16 cellular contexts compared by ENCODE assay signal in genomic region chr3:165459111-165459510, GRCh38.
DNase-seq lines count a peak whose midpoint lies in the region; ATAC-seq, FAIRE-seq and TF ChIP-seq lines count a peak whose summit lies in the region.
"Had no signal": no experiment of that assay in that cellular context is flagged by ENCODE, and none has a peak within 500 bp of the region (broad histone marks: within the 10 kb centered on the region; RNA-seq: fewer than 3 reads in every experiment).

No MANE protein-coding gene starts in this region.

- CTCF ChIA-PET in A549 (lab: Yijun Ruan, JAX): no interaction called here
- CTCF ChIA-PET in IMR-90 (lab: Yijun Ruan, JAX): no interaction called here
- CTCF ChIA-PET in GM12878 (lab: Yijun Ruan, JAX): interaction anchor here (1.6 kb wide), 1 partner anchor 11 kb away, joined by 4 read pairs; no protein-coding TSS in a partner anchor

- H3K27me3 ChIP-seq in IMR-90 (ENCODE audit: control insufficient read depth, insufficient read depth, low read length) (no peaks in the 10 kb centered on the region), GM12878 (replicated peaks in 1 of 2; ENCODE audit: control insufficient read depth in 2 of 2, insufficient read depth in 2 of 2, low read length in 1 of 2) (no peaks in the 10 kb centered on the region), keratinocyte (ENCODE audit: control insufficient read depth, extremely low read depth, insufficient read depth, low read length) (no peaks in the 10 kb centered on the region), MM.1S (replicated peaks; ENCODE audit: insufficient read depth, low read length) (no peaks in the 10 kb centered on the region), heart left ventricle (no peaks in the 10 kb centered on the region)
- H3K27me3 ChIP-seq: BLaER1 treated with 17β-estradiol and CSF1 and Interleukin-3, amounts not matched to agents 10 nM and 100 nM had no signal

- H3F3A ChIP-seq in MM.1S (ENCODE audit: insufficient read depth, low read length): no peaks in the 10 kb centered on the region

- no peak overlapping the region for H3K23ac ChIP-seq in IMR-90 (ENCODE audit: low read depth, low read length)

- no peak overlapping the region for H4K91ac ChIP-seq in IMR-90 (ENCODE audit: insufficient read depth, low read depth, low read length)

- H2AK5ac ChIP-seq in IMR-90 (ENCODE audit: low read depth, low read length): no peak overlapping the region

- no peak for FAIRE-seq in A549 (lab: Jason Lieb, UNC)
- FAIRE-seq in GM12878 (lab: Jason Lieb, UNC): no peak
- peak; percentile 23 for FAIRE-seq in keratinocyte (lab: Jason Lieb, UNC)
- FAIRE-seq: GM12891 had no signal

- ATAC-seq in A549 (peak; percentile 57; a peak in 3 of 6 replicates), IMR-90 (ENCODE audit: low read depth) (no peak), GM12878 (peak; percentile 47; the same call in 2 of the 3 replicates), heart left ventricle (no peak)
- ATAC-seq: HCT116 had no signal

- dilution Hi-C loops in IMR-90 (cut with HindIII; ENCODE audit: low sequenced_read_pairs, unreplicated experiment): no loop called here
- dilution Hi-C loops in keratinocyte (cut with MboI; ENCODE audit: extremely low pct_ligation_motif_present, low sequenced_read_pairs): no loop called here

- H3K4me1 ChIP-seq in A549: peaks cover 30% of the 10 kb centered on the region
- no peaks in the 10 kb centered on the region for H3K4me1 ChIP-seq in IMR-90 (ENCODE audit: control insufficient read depth, insufficient read depth, low read length)
- no peaks in the 10 kb centered on the region for H3K4me1 ChIP-seq in GM12878 (ENCODE audit: control insufficient read depth, insufficient read depth, low read length)
- peaks cover 3% of the 10 kb centered on the region for H3K4me1 ChIP-seq in keratinocyte (ENCODE audit: control insufficient read depth, extremely low read depth, insufficient read depth, low read length)
- H3K4me1 ChIP-seq in MM.1S (ENCODE audit: low read length): no peaks in the 10 kb centered on the region
- H3K4me1 ChIP-seq in heart left ventricle: no peaks in the 10 kb centered on the region
- H3K4me1 ChIP-seq: BLaER1 treated with 17β-estradiol and CSF1 and Interleukin-3, amounts not matched to agents 10 nM and 100 nM had no signal

- DNase-seq in A549 (ENCODE audit: low read depth in 1 of 2, low spot score in 1 of 2) (peak in 1 of 2 experiments; percentile 37), IMR-90 (peak; percentile 16), GM12878 (ENCODE audit: low read depth, low spot score) (no peak), keratinocyte (ENCODE audit: low read depth, low spot score) (no peak), MM.1S (no peak), heart left ventricle (no peak), NCI-H526 treated with DMSO at 0.1 percent for 48 hours (lab: John Stamatoyannopoulos, UW) (no peak)
- DNase-seq: 8988T; ACHN; Calu3; CD4-positive, CD25-positive, alpha-beta regulatory T cell; DMS 273 treated with DMSO at 0.1 percent for 48 hours; GM23248 had no signal

- no peak overlapping the region for H2AK9ac ChIP-seq in IMR-90 (replicated peaks; ENCODE audit: low read depth, low read length, poor library complexity)

- SMC1A ChIA-PET in GM12878 (lab: Charles Lee; ENCODE audit: uncharacterized antibody, unreplicated experiment): interaction anchor here (0.7 to 2.2 kb wide), 3 partner anchors 15 to 19 kb away, joined by 3 to 9 read pairs (median 3); no protein-coding TSS in a partner anchor

- H3K9me3 ChIP-seq in A549 (no peaks in the 10 kb centered on the region), IMR-90 (ENCODE audit: control insufficient read depth, insufficient read depth, low read length) (no peaks in the 10 kb centered on the region), GM12878 (replicated peaks; ENCODE audit: control insufficient read depth, insufficient read depth, low read length) (no peaks in the 10 kb centered on the region), keratinocyte (ENCODE audit: control insufficient read depth, low read depth, low read length) (no peaks in the 10 kb centered on the region), MM.1S (replicated peaks; ENCODE audit: insufficient read depth, low read length) (no peaks in the 10 kb centered on the region), heart left ventricle (peaks cover 0 to 7% (median 0%) of the 10 kb centered on the region in 12 donors)
- H3K9me3 ChIP-seq: BLaER1 treated with 17β-estradiol and CSF1 and Interleukin-3, amounts not matched to agents 10 nM and 100 nM had no signal

- 21% methylated on average over 4 of the region's 4 CpGs for WGBS in A549 (ENCODE audit: missing lambda C conversion rate)
- no CpG with 5 or more reads among the region's 4 CpGs for WGBS in IMR-90 (ENCODE audit: extremely low coverage in 2 of 2, insufficient read length in 1 of 2), 2 experiments
- WGBS in GM12878 (ENCODE audit: insufficient coverage, insufficient replicate concordance, low lambda C conversion rate, missing lambda C conversion rate): 0% methylated on average over 4 of the region's 4 CpGs
- WGBS in heart left ventricle, 4 donors: 51 to 64% (median 60%) methylated on average over 4 of the region's 4 CpGs

- H3K4ac ChIP-seq in IMR-90 (ENCODE audit: low read depth, low read length): no peak overlapping the region

- no peaks in the 10 kb centered on the region for H3K9me2 ChIP-seq in MM.1S (replicated peaks; ENCODE audit: insufficient read depth, low read length)

- H2AFZ ChIP-seq in IMR-90 (replicated peaks; ENCODE audit: low read length, poor library complexity) (no peak overlapping the region), GM12878 (ENCODE audit: control insufficient read depth, low read depth, low read length) (no peak overlapping the region), keratinocyte (ENCODE audit: control insufficient read depth, low read length) (no peak overlapping the region), MM.1S (ENCODE audit: low read length) (no peak overlapping the region)
- H2AFZ ChIP-seq: GM23248 had no signal

- H3K4me2 ChIP-seq in A549: peak overlapping the region; percentile 81
- no peak overlapping the region for H3K4me2 ChIP-seq in IMR-90 (ENCODE audit: low read depth, low read length)
- no peak overlapping the region for H3K4me2 ChIP-seq in GM12878 (ENCODE audit: control insufficient read depth, insufficient read depth)
- H3K4me2 ChIP-seq in keratinocyte (ENCODE audit: control insufficient read depth, extremely low read depth, insufficient read depth, low read depth, low read length): peak overlapping the region; percentile 54
- no peak overlapping the region for H3K4me2 ChIP-seq in MM.1S (ENCODE audit: low read depth, low read length)
- H3K4me2 ChIP-seq: BLaER1 treated with 17β-estradiol and CSF1 and Interleukin-3, amounts not matched to agents 10 nM and 100 nM had no signal

- H4K8ac ChIP-seq in IMR-90 (ENCODE audit: low read depth in 2 of 2, low read length in 2 of 2): no peak overlapping the region

- intact Hi-C loops in IMR-90 (cut with micrococcal nuclease): no loop called here
- intact Hi-C loops in GM12878 (cut with micrococcal nuclease; ENCODE audit: unreplicated experiment): no loop called here
- intact Hi-C loops in heart left ventricle (cut with DNase I): no loop called here

- H4K5ac ChIP-seq in IMR-90 (ENCODE audit: low read depth, low read length): no peak overlapping the region

- RAD21 ChIA-PET in GM12878 (lab: Charles Lee; ENCODE audit: unreplicated experiment): interaction anchor here (4.4 kb wide), 1 partner anchor 18 kb away, joined by 17 read pairs; no protein-coding TSS in a partner anchor

- no peak overlapping the region for H3K56ac ChIP-seq in IMR-90 (ENCODE audit: extremely low read depth, insufficient read depth, low read length)

- H4K20me1 ChIP-seq in IMR-90 (ENCODE audit: insufficient read depth, low read length): no peaks in the 10 kb centered on the region
- H4K20me1 ChIP-seq in GM12878 (ENCODE audit: control insufficient read depth, insufficient read depth): no peaks in the 10 kb centered on the region
- H4K20me1 ChIP-seq in keratinocyte (ENCODE audit: control insufficient read depth, extremely low read depth, insufficient read depth, low read length): no peaks in the 10 kb centered on the region
- no peaks in the 10 kb centered on the region for H4K20me1 ChIP-seq in MM.1S (ENCODE audit: insufficient read depth, low read length)
- H4K20me1 ChIP-seq: BLaER1 treated with 17β-estradiol and CSF1 and Interleukin-3, amounts not matched to agents 10 nM and 100 nM had no signal

- BruUV-seq in IMR-90 (replicated peaks; lab: Mats Ljungman, UMichigan) (no TSS peak), GM12878 (replicated peaks; lab: Mats Ljungman, UMichigan) (no TSS peak)

- TF ChIP-seq POLR2A in A549 (IDR thresholded peaks at IDR 0.05; ENCODE audit: low read length) (no peak), IMR-90 (IDR thresholded peaks at IDR 0.05; ENCODE audit: low read depth, low read length) (no peak), GM12878 (IDR thresholded peaks at IDR 0.05; ENCODE audit: low read depth, low read length) (no peak), heart left ventricle (IDR thresholded peaks at IDR 0.05) (no peak)

- H3K27ac ChIP-seq in A549: peak overlapping the region; percentile 41 to 69; a peak in 2 of 6 replicates
- no peak overlapping the region for H3K27ac ChIP-seq in IMR-90 (ENCODE audit: insufficient read depth, low read length)
- H3K27ac ChIP-seq in GM12878 (ENCODE audit: control insufficient read depth, insufficient read depth): no peak overlapping the region
- peak overlapping the region; percentile 80 for H3K27ac ChIP-seq in keratinocyte (ENCODE audit: control insufficient read depth, insufficient read depth, low read length)
- H3K27ac ChIP-seq in MM.1S (ENCODE audit: low read length): no peak overlapping the region
- H3K27ac ChIP-seq in heart left ventricle: no peak overlapping the region
- H3K27ac ChIP-seq: BLaER1 treated with 17β-estradiol and CSF1 and Interleukin-3, amounts not matched to agents 10 nM and 100 nM; GM23248 had no signal

- no peak for TF ChIP-seq RAD21 in A549 (conservative IDR thresholded peaks at IDR 0.05 in 1 of 2, IDR thresholded peaks at IDR 0.05 in 1 of 2)
- TF ChIP-seq RAD21 in IMR-90 (IDR thresholded peaks at IDR 0.05; ENCODE audit: low read length): no peak
- TF ChIP-seq RAD21 in GM12878 (IDR thresholded peaks at IDR 0.05; ENCODE audit: insufficient read depth, low read depth, low read length): no peak

- no peak overlapping the region for H3K18ac ChIP-seq in IMR-90 (ENCODE audit: low read depth, low read length)

- no peak overlapping the region for H2BK15ac ChIP-seq in IMR-90 (ENCODE audit: low read depth, low read length)

- POLR2A ChIA-PET in A549 (lab: Yijun Ruan, JAX): no interaction called here
- POLR2A ChIA-PET in IMR-90 (lab: Charles Lee; ENCODE audit: unreplicated experiment): no interaction called here
- POLR2A ChIA-PET in GM12878 (lab: Charles Lee): no interaction called here

- in situ Hi-C loops in IMR-90 (cut with MboI; ENCODE audit: low sequenced_read_pairs) (no loop called here), GM12878 (cut with MboI) (no loop called here)

- H3K79me2 ChIP-seq in GM12878 (ENCODE audit: control insufficient read depth, insufficient read depth, low read length): no peaks in the 10 kb centered on the region
- peaks cover 26% of the 10 kb centered on the region for H3K79me2 ChIP-seq in keratinocyte (ENCODE audit: control insufficient read depth, insufficient read depth, low read length)
- H3K79me2 ChIP-seq in MM.1S (ENCODE audit: low read length): no peaks in the 10 kb centered on the region

- H3K79me1 ChIP-seq in IMR-90 (ENCODE audit: low read depth in 1 of 2, low read length in 2 of 2): no peaks in the 10 kb centered on the region

- H3K4me3 ChIP-seq in A549 (no peak overlapping the region), IMR-90 (ENCODE audit: insufficient read depth, low read depth, low read length) (no peak overlapping the region), GM12878 (no peak overlapping the region), keratinocyte (ENCODE audit: control insufficient read depth in 2 of 3, extremely low read depth in 1 of 3, insufficient read depth in 2 of 3, low read depth in 1 of 3, low read length in 3 of 3) (peak overlapping the region in 2 of 3 experiments; percentile 26 to 35), MM.1S (ENCODE audit: low read length) (no peak overlapping the region), heart left ventricle (no peak overlapping the region)
- H3K4me3 ChIP-seq: BLaER1 treated with 17β-estradiol and CSF1 and Interleukin-3, amounts not matched to agents 10 nM and 100 nM; GM23248 had no signal

- H3K14ac ChIP-seq in IMR-90 (replicated peaks; ENCODE audit: low read depth, low read length): no peak overlapping the region

- no peak for TF ChIP-seq CTCF in A549 (IDR thresholded peaks at IDR 0.05)
- no peak for TF ChIP-seq CTCF in IMR-90 (conservative IDR thresholded peaks at IDR 0.05; ENCODE audit: low read depth, low read length)
- TF ChIP-seq CTCF in GM12878 (IDR thresholded peaks at IDR 0.05 in 2 of 3, conservative IDR thresholded peaks at IDR 0.05 in 1 of 3; ENCODE audit: control insufficient read depth in 2 of 3, extremely low read depth in 1 of 3, insufficient read depth in 1 of 3, low read depth in 3 of 3, low read length in 3 of 3): no peak
- no peak for TF ChIP-seq CTCF in keratinocyte (optimal IDR thresholded peaks at IDR 0.05 in 1 of 3, IDR thresholded peaks at IDR 0.05 in 1 of 3, conservative IDR thresholded peaks at IDR 0.05 in 1 of 3; ENCODE audit: extremely low read depth in 1 of 3, insufficient read depth in 2 of 3, low read length in 3 of 3)
- no peak for TF ChIP-seq CTCF in MM.1S (IDR thresholded peaks at IDR 0.05; ENCODE audit: low read length)
- no peak for TF ChIP-seq CTCF in heart left ventricle (IDR thresholded peaks at IDR 0.05)

- H3K9ac ChIP-seq in IMR-90 (ENCODE audit: low read depth, low read length) (no peak overlapping the region), GM12878 (ENCODE audit: control insufficient read depth, insufficient read depth, low read length) (no peak overlapping the region), keratinocyte (ENCODE audit: control insufficient read depth, extremely low read depth, insufficient read depth, low read length) (no peak overlapping the region), MM.1S (ENCODE audit: low read length) (no peak overlapping the region)
- H3K9ac ChIP-seq: BLaER1 treated with 17β-estradiol and CSF1 and Interleukin-3, amounts not matched to agents 10 nM and 100 nM; GM23248 had no signal

- TF ChIP-seq EP300 in A549 (IDR thresholded peaks at IDR 0.05) (no peak), GM12878 (IDR thresholded peaks at IDR 0.05; ENCODE audit: borderline replicate concordance in 1 of 2, control insufficient read depth in 1 of 2, low read depth in 2 of 2, low read length in 2 of 2) (no peak)

- H3K36me3 ChIP-seq in IMR-90 (ENCODE audit: control insufficient read depth, insufficient read depth, low read length) (no peaks in the 10 kb centered on the region), GM12878 (ENCODE audit: control insufficient read depth in 2 of 2, insufficient read depth in 2 of 2, low read length in 1 of 2) (no peaks in the 10 kb centered on the region), keratinocyte (ENCODE audit: control insufficient read depth in 2 of 2, extremely low read depth in 1 of 2, insufficient read depth in 2 of 2, low read length in 2 of 2) (no peaks in the 10 kb centered on the region), MM.1S (replicated peaks; ENCODE audit: insufficient read depth, low read length) (no peaks in the 10 kb centered on the region), heart left ventricle (no peaks in the 10 kb centered on the region)
- H3K36me3 ChIP-seq: BLaER1 treated with 17β-estradiol and CSF1 and Interleukin-3, amounts not matched to agents 10 nM and 100 nM had no signal

- no peak overlapping the region for H2BK5ac ChIP-seq in IMR-90 (ENCODE audit: low read depth, low read length, poor library complexity, severe bottlenecking)

- H3K9me1 ChIP-seq in IMR-90 (ENCODE audit: insufficient read depth, low read length) (no peaks in the 10 kb centered on the region), keratinocyte (ENCODE audit: control insufficient read depth, extremely low read depth, insufficient read depth, low read length) (no peaks in the 10 kb centered on the region)

- no peak overlapping the region for H2BK120ac ChIP-seq in IMR-90 (ENCODE audit: low read depth, low read length)

- H2BK20ac ChIP-seq in IMR-90 (ENCODE audit: low read depth, low read length): no peak overlapping the region

Comparison
In these comparisons a context has a peak if more than half of its experiments do, and no peak if none do; other contexts are left out.
1. ATAC-seq: peak in A549 (2 of 2) and GM12878 (single experiment); none in IMR-90 (single experiment) and heart left ventricle (0 of 4).
2. H3K27ac ChIP-seq: peak in A549 (2 of 2) and keratinocyte (single experiment); none in IMR-90 (single experiment), GM12878 (single experiment), MM.1S (single experiment) and heart left ventricle (0 of 12).
3. H3K4me2 ChIP-seq: peak in A549 (single experiment) and keratinocyte (single experiment); none in IMR-90 (single experiment), GM12878 (single experiment) and MM.1S (single experiment).
4. H3K4me3 ChIP-seq: peak in keratinocyte (2 of 3); none in A549 (single experiment), IMR-90 (single experiment), GM12878 (single experiment), MM.1S (single experiment) and heart left ventricle (0 of 12).